8 cellular contexts compared by ENCODE assay signal in the genomic region with DNA sequence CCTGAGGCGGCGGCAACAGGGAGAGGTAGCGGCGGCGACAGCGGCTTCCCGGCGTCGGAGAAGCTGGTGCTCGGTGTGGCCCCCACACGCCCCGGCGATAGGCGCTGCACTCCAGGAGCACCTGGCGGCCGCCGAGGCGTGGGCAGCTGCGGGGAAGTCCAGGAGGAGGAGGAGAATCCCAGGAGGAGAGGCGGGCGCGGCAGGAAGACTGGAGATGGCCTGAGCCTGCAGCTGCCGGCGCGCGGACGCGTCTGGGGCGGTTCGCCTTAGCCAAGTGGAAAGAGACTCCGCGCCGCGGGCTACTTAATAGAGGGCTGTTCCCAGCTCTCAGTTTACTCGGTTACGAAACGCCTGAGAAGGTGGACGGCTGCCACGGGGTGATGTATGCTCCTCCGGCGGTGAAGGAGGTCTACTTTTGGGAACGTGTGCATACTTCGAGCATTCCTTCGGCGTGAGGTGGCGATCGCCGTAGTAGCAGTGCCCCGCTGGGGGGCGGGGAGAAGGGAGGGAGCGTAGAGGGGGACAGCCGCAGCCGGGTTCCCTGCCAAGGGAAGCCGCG. TPM values are rescaled to one million over a fixed set of nuclear protein-coding genes. Genes with fewer than 3 reads are reported as not detected.
A peak's percentile ranks its signal among the peaks of the same experiment; 100 is the strongest.
DNase-seq lines count a peak whose midpoint lies in the region; ATAC-seq, FAIRE-seq and TF ChIP-seq lines count a peak whose summit lies in the region.

A gene (minus strand): TSS at position 278 of the 559 bp plus-strand sequence. CDS start 3,261 bp downstream, outside the sequence.

- peak; percentile 17 for FAIRE-seq in keratinocyte (lab: Jason Lieb, UNC)

- no peaks in the 10 kb centered on the region for H3K9me1 ChIP-seq in keratinocyte (ENCODE audit: control insufficient read depth, extremely low read depth, insufficient read depth, low read length)

- BruUV-seq in PC-3 (replicated peaks; lab: Mats Ljungman, UMichigan): no TSS peak

- ATAC-seq in PC-3 (peak; percentile 60), GM21390 (IDR thresholded peaks at IDR 0.05; ENCODE audit: unreplicated experiment) (no peak)

- H3F3A ChIP-seq in PC-3 (ENCODE audit: low read length, unreplicated experiment): no peaks in the 10 kb centered on the region

- no peaks in the 10 kb centered on the region for H3K36me3 ChIP-seq in PC-3 (ENCODE audit: low read depth, low read length)
- H3K36me3 ChIP-seq in keratinocyte (ENCODE audit: control insufficient read depth in 2 of 2, extremely low read depth in 1 of 2, insufficient read depth in 2 of 2, low read length in 2 of 2): peaks cover 3 to 8% of the 10 kb centered on the region in 2 experiments

- H3K4me2 ChIP-seq in PC-3 (ENCODE audit: low read length) (peak within 1 kb of the TSS; percentile 98), keratinocyte (ENCODE audit: control insufficient read depth, extremely low read depth, insufficient read depth, low read depth, low read length) (peak within 1 kb of the TSS; percentile 88)

- H3K4me3 ChIP-seq in PC-3 (ENCODE audit: low read length) (peak within 1 kb of the TSS; percentile 98), keratinocyte (ENCODE audit: control insufficient read depth in 2 of 3, extremely low read depth in 1 of 3, insufficient read depth in 2 of 3, low read depth in 1 of 3, low read length in 3 of 3) (peak within 1 kb of the TSS; percentile 77 to 98 (median 97))

- no peaks in the 10 kb centered on the region for H3K9me2 ChIP-seq in PC-3 (replicated peaks; ENCODE audit: low read length)

- H3K9me3 ChIP-seq in PC-3 (ENCODE audit: low read length) (no peaks in the 10 kb centered on the region), keratinocyte (ENCODE audit: control insufficient read depth, low read depth, low read length) (no peaks in the 10 kb centered on the region)

- peaks cover 13% of the 10 kb centered on the region for H3K4me1 ChIP-seq in PC-3 (ENCODE audit: insufficient read depth, low read length)
- peaks cover 21% of the 10 kb centered on the region for H3K4me1 ChIP-seq in keratinocyte (ENCODE audit: control insufficient read depth, extremely low read depth, insufficient read depth, low read length)

- CTCF ChIA-PET in PC-3 (lab: Charles Lee): no interaction called here

- H3K79me2 ChIP-seq in PC-3 (ENCODE audit: low read length) (peaks cover 45% of the 10 kb centered on the region), keratinocyte (ENCODE audit: control insufficient read depth, insufficient read depth, low read length) (peaks cover 43% of the 10 kb centered on the region)

- H2AFZ ChIP-seq in PC-3 (ENCODE audit: low read length): peak within 1 kb of the TSS; percentile 94
- peak within 1 kb of the TSS; percentile 76 for H2AFZ ChIP-seq in keratinocyte (ENCODE audit: control insufficient read depth, low read length)

- H3K27ac ChIP-seq in PC-3 (ENCODE audit: low read length) (peak within 1 kb of the TSS; percentile 37), keratinocyte (ENCODE audit: control insufficient read depth, insufficient read depth, low read length) (peak within 1 kb of the TSS; percentile 92)

- POLR2A ChIA-PET in PC-3 (lab: Charles Lee; ENCODE audit: unreplicated experiment): no interaction called here

- dilution Hi-C loops in keratinocyte (cut with MboI; ENCODE audit: extremely low pct_ligation_motif_present, low sequenced_read_pairs): no loop called here

- H3K9ac ChIP-seq in PC-3 (ENCODE audit: low read length): peak within 1 kb of the TSS; percentile 59
- H3K9ac ChIP-seq in keratinocyte (ENCODE audit: control insufficient read depth, extremely low read depth, insufficient read depth, low read length): peak within 1 kb of the TSS; percentile 98

- TF ChIP-seq CTCF in PC-3 (conservative IDR thresholded peaks at IDR 0.05; ENCODE audit: low read depth, low read length) (no peak), keratinocyte (optimal IDR thresholded peaks at IDR 0.05 in 1 of 3, IDR thresholded peaks at IDR 0.05 in 1 of 3, conservative IDR thresholded peaks at IDR 0.05 in 1 of 3; ENCODE audit: extremely low read depth in 1 of 3, insufficient read depth in 2 of 3, low read length in 3 of 3) (peak in 1 of 3 experiments; percentile 7)

- H4K20me1 ChIP-seq in PC-3 (ENCODE audit: low read length) (no peaks in the 10 kb centered on the region), keratinocyte (ENCODE audit: control insufficient read depth, extremely low read depth, insufficient read depth, low read length) (no peaks in the 10 kb centered on the region)

- intact Hi-C loops in PC-3 (cut with micrococcal nuclease): loop anchor here (1.0 to 10.0 kb wide), 8 partner anchors 601 to 1469 kb away; no protein-coding TSS in a partner anchor

- no peaks in the 10 kb centered on the region for H3K27me3 ChIP-seq in PC-3 (ENCODE audit: low read length)
- no peaks in the 10 kb centered on the region for H3K27me3 ChIP-seq in keratinocyte (ENCODE audit: control insufficient read depth, extremely low read depth, insufficient read depth, low read length)

- DNase-seq in activated naive CD4-positive, alpha-beta T cell treated with Interleukin-2 at 50 U/mL for 16 hours: peak; percentile 14
- no peak for DNase-seq in activated naive CD4-positive, alpha-beta T cell (lab: John Stamatoyannopoulos, UW)
- DNase-seq in PC-3 (peak; percentile 96), cerebellum (ENCODE audit: low spot score) (no peak), keratinocyte (ENCODE audit: low read depth, low spot score) (peak; percentile 86), smooth muscle cell of the brain vasculature (ENCODE audit: low read depth, low spot score) (peak; percentile 86), MV-4-11 (lab: John Stamatoyannopoulos, UW) (no peak)

RNA-seq across cellular contexts. Expression of the gene that starts here (rescaled TPM):
- total RNA-seq in PC-3 (2014; rRNA removed) (24.2 and 41.2 TPM in 2 replicates), cerebellum (42.9 TPM)
- polyA plus RNA-seq in keratinocyte: 82.3 to 152 TPM (median 96.9 TPM) in 3 replicates
- polyA plus RNA-seq in keratinocyte (2011; ENCODE audit: low read depth): 7.1 TPM
- 15.0 and 22.4 TPM in 2 replicates for polyA plus RNA-seq in keratinocyte (2011; cell fraction: cytosol; rRNA removed)
- 195 and 205 TPM in 2 replicates for polyA plus RNA-seq in keratinocyte (2011; cell fraction: nucleus; rRNA removed)
- 3.6 and 129 TPM in 2 replicates for polyA plus RNA-seq in keratinocyte (2012; ENCODE audit: low replicate concordance)
- 274 to 427 TPM (median 290 TPM) in 3 replicates for polyA minus RNA-seq in keratinocyte
- polyA minus RNA-seq in keratinocyte (2011; cell fraction: cytosol; rRNA and poly(A)+ RNA removed): 51.0 TPM
- polyA minus RNA-seq in keratinocyte (2011; cell fraction: nucleus; rRNA and poly(A)+ RNA removed): 365 and 633 TPM in 2 replicates

Comparison
In these comparisons a context has a peak if more than half of its experiments do, and no peak if none do; other contexts are left out.
1. DNase-seq: peak in activated naive CD4-positive, alpha-beta T cell treated with Interleukin-2 at 50 U/mL for 16 hours (single experiment), PC-3 (single experiment), keratinocyte (single experiment) and smooth muscle cell of the brain vasculature (single experiment); none in activated naive CD4-positive, alpha-beta T cell (0 of 4), cerebellum (single experiment) and MV-4-11 (single experiment).